In the genomic region with DNA sequence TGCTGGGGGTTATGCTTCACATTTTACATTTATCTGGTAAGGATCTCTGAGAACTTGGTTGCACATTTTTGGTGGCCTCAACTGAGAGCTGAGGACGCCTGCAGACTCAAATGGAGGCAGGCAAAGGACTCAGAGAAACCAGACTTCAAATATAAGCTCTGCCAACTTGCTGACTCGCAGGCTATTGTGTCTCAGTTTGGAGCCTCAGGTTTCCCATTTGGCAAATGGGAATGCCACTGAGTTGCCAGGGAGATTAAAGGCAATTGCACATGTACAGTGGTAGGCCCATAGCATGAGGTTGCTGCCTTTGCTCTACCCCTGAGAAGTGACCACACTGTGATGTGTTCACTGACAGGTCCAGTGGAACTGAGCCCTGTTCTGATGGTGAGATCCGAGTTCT, we compare ENCODE assay signal across 1 cellular context.
TF ChIP-seq lines count a peak whose summit lies in the region.

No MANE protein-coding gene starts in this region.

TF ChIP-seq in A549, 52 proteins besides CTCF, POLR2A, EP300 and RAD21:
- TF ChIP-seq, protein P1, sequence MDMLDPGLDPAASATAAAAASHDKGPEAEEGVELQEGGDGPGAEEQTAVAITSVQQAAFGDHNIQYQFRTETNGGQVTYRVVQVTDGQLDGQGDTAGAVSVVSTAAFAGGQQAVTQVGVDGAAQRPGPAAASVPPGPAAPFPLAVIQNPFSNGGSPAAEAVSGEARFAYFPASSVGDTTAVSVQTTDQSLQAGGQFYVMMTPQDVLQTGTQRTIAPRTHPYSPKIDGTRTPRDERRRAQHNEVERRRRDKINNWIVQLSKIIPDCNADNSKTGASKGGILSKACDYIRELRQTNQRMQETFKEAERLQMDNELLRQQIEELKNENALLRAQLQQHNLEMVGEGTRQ (IDR thresholded peaks at IDR 0.05) = no peak
- TF ChIP-seq, protein P2, sequence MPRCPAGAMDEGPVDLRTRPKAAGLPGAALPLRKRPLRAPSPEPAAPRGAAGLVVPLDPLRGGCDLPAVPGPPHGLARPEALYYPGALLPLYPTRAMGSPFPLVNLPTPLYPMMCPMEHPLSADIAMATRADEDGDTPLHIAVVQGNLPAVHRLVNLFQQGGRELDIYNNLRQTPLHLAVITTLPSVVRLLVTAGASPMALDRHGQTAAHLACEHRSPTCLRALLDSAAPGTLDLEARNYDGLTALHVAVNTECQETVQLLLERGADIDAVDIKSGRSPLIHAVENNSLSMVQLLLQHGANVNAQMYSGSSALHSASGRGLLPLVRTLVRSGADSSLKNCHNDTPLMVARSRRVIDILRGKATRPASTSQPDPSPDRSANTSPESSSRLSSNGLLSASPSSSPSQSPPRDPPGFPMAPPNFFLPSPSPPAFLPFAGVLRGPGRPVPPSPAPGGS (IDR thresholded peaks at IDR 0.05) = no peak
- no peak for TF ChIP-seq BHLHE40 (IDR thresholded peaks at IDR 0.05; ENCODE audit: low read depth, low read length)
- no peak for TF ChIP-seq TFCP2L1 (CRISPR knock-in tag; IDR thresholded peaks at IDR 0.05)
- TF ChIP-seq FOXS1 (CRISPR knock-in tag; IDR thresholded peaks at IDR 0.05) = no peak
- no peak for TF ChIP-seq MAZ (IDR thresholded peaks at IDR 0.05; ENCODE audit: borderline replicate concordance, low read depth, low read length)
- TF ChIP-seq HEYL (CRISPR knock-in tag; IDR thresholded peaks at IDR 0.05) = no peak
- no peak for TF ChIP-seq CHD4 (IDR thresholded peaks at IDR 0.05; ENCODE audit: borderline replicate concordance)
- TF ChIP-seq CBX8 (IDR thresholded peaks at IDR 0.05) = no peak
- TF ChIP-seq CEBPB (IDR thresholded peaks at IDR 0.05) = no peak
- TF ChIP-seq ZFP36 (IDR thresholded peaks at IDR 0.05; ENCODE audit: borderline replicate concordance, partially characterized antibody) = no peak
- no peak for TF ChIP-seq HOXA7 (CRISPR knock-in tag; IDR thresholded peaks at IDR 0.05)
- no peak for TF ChIP-seq RNF2 (IDR thresholded peaks at IDR 0.05; ENCODE audit: borderline replicate concordance, low read depth)
TF ChIP-seq in A549: peak in this region for 0.
